Comparison of ENCODE assay signal across 10 cellular contexts in genomic region chr1:41493117-41493536, GRCh38. TPM values are rescaled to one million over a fixed set of nuclear protein-coding genes. Genes with fewer than 3 reads are reported as not detected.
A peak's percentile ranks its signal among the peaks of the same experiment; 100 is the strongest.
DNase-seq lines count a peak whose midpoint lies in the region; ATAC-seq and TF ChIP-seq lines count a peak whose summit lies in the region.
"Had no signal": no experiment of that assay in that cellular context is flagged by ENCODE, and none has a peak within 500 bp of the region (broad histone marks: within the 10 kb centered on the region; RNA-seq: fewer than 3 reads in every experiment).

No MANE protein-coding gene starts in this region.

- H3K4me1 ChIP-seq in mesenchymal stem cell (ENCODE audit: control insufficient read depth, insufficient read depth, low read depth, low read length) (peaks cover 45% of the 10 kb centered on the region), testis (peaks cover 22% of the 10 kb centered on the region)

- 4% methylated on average over 5 of the region's 5 CpGs for WGBS in mesenchymal stem cell
- WGBS in testis, 2 donors: 81 to 88% methylated on average over 5 of the region's 5 CpGs

- TF ChIP-seq POLR2A in testis (IDR thresholded peaks at IDR 0.05): no peak

- H3K14ac ChIP-seq in mesenchymal stem cell (ENCODE audit: low read length in 2 of 2): no peak overlapping the region

- H3K9ac ChIP-seq in mesenchymal stem cell (ENCODE audit: low read length): no peak overlapping the region

- no peak overlapping the region for H4K8ac ChIP-seq in mesenchymal stem cell (ENCODE audit: low read length)

- H3K4me3 ChIP-seq in astrocyte of the spinal cord (ENCODE audit: low read depth, low read length) (no peak overlapping the region), mesenchymal stem cell (ENCODE audit: insufficient read depth in 1 of 2, low read depth in 1 of 2, low read length in 2 of 2) (no peak overlapping the region), testis (no peak overlapping the region)

- H3K9me3 ChIP-seq in mesenchymal stem cell (ENCODE audit: control insufficient read depth, low read length): no peaks in the 10 kb centered on the region
- no peaks in the 10 kb centered on the region for H3K9me3 ChIP-seq in testis

- H3K4ac ChIP-seq in mesenchymal stem cell (ENCODE audit: low read depth in 1 of 2, low read length in 2 of 2): peak overlapping the region in 1 of 2 experiments; percentile 19

- peaks cover 0 to 10% of the 10 kb centered on the region in 2 experiments for H3K27me3 ChIP-seq in mesenchymal stem cell (ENCODE audit: control insufficient read depth in 1 of 2, insufficient read depth in 1 of 2, low read length in 2 of 2)
- H3K27me3 ChIP-seq in testis: no peaks in the 10 kb centered on the region

- no peak overlapping the region for H2BK5ac ChIP-seq in mesenchymal stem cell (ENCODE audit: low read depth, low read length, poor library complexity, severe bottlenecking)

- no peak overlapping the region for H2BK15ac ChIP-seq in mesenchymal stem cell (ENCODE audit: low read depth, poor library complexity, severe bottlenecking)

- no peaks in the 10 kb centered on the region for H3K36me3 ChIP-seq in mesenchymal stem cell (ENCODE audit: control insufficient read depth in 1 of 2, insufficient read depth in 2 of 2, low read depth in 1 of 2, low read length in 2 of 2)
- no peaks in the 10 kb centered on the region for H3K36me3 ChIP-seq in testis (ENCODE audit: low read depth, missing control alignments)

- H3K23ac ChIP-seq in mesenchymal stem cell (ENCODE audit: low read length in 2 of 2): no peak overlapping the region

- H2BK12ac ChIP-seq in mesenchymal stem cell (ENCODE audit: low read length in 2 of 2): peak overlapping the region in 1 of 2 experiments; percentile 27

- H3K27ac ChIP-seq in mesenchymal stem cell (ENCODE audit: low read length, poor library complexity, severe bottlenecking) (no peak overlapping the region), testis (no peak overlapping the region)

- ATAC-seq in HG03354 (IDR thresholded peaks at IDR 0.05; ENCODE audit: poor library complexity, severe bottlenecking, unreplicated experiment) (no peak), GM19023 (IDR thresholded peaks at IDR 0.05; ENCODE audit: unreplicated experiment) (no peak)

- no peak overlapping the region for H2BK120ac ChIP-seq in mesenchymal stem cell (ENCODE audit: low read depth, low read length)

- peak overlapping the region in 1 of 2 experiments; percentile 54 for H3K18ac ChIP-seq in mesenchymal stem cell (ENCODE audit: low read depth in 1 of 2, low read length in 2 of 2)

- in situ Hi-C loops in astrocyte of the spinal cord (cut with HindIII; ENCODE audit: low sequenced_read_pairs): no loop called here

- H2AFZ ChIP-seq in mesenchymal stem cell (ENCODE audit: low read depth, low read length): no peak overlapping the region

- H3K79me1 ChIP-seq in mesenchymal stem cell (replicated peaks; ENCODE audit: low read length, poor library complexity, severe bottlenecking): no peaks in the 10 kb centered on the region

- H3K4me2 ChIP-seq in mesenchymal stem cell (ENCODE audit: low read length, poor library complexity, severe bottlenecking): no peak overlapping the region

- peak overlapping the region; percentile 85 for H2AK5ac ChIP-seq in mesenchymal stem cell (ENCODE audit: low read length, severe bottlenecking)

- DNase-seq in Daoy (ENCODE audit: low read depth) (peak; percentile 98), HT-29 (ENCODE audit: low spot score) (peak; percentile 33), astrocyte of the spinal cord (ENCODE audit: low read depth, low spot score) (peak; percentile 91), mesenchymal stem cell (peak; percentile 96), testis (no peak), SIG-M5 treated with dmso at 0.1 percent for 504 hours (lab: John Stamatoyannopoulos, UW; ENCODE audit: unreplicated experiment) (no peak)
- DNase-seq: naive B cell, NCI-H187 treated with DMSO at 0.1 percent for 48 hours had no signal

- intact Hi-C loops in testis (cut with DNase I; ENCODE audit: low total_unique reads): no loop called here

- peak overlapping the region; percentile 16 for H4K91ac ChIP-seq in mesenchymal stem cell (ENCODE audit: low read length)

- TF ChIP-seq CTCF in astrocyte of the spinal cord (IDR thresholded peaks at IDR 0.05; ENCODE audit: low read depth, low read length): no peak
- no peak for TF ChIP-seq CTCF in testis (IDR thresholded peaks at IDR 0.05)

RNA-seq across cellular contexts. Expression of gene EDN2, which starts 8.6 kb away (rescaled TPM):
- 0.40 TPM in 1 of 2 replicates, not detected in the other for total RNA-seq in Daoy (2014; rRNA removed; shearing (Covaris generic))
- 0.37 and 0.46 TPM in 2 replicates for total RNA-seq in HT-29 (2014; rRNA removed; shearing (Covaris generic))
- polyA plus RNA-seq in mesenchymal stem cell (2013, experiment 1 of 2): 0.15 TPM
- 0.15 TPM for polyA plus RNA-seq in mesenchymal stem cell (2013, experiment 2 of 2)
- not detected for total RNA-seq in testis
- polyA plus RNA-seq in testis (ENCODE audit: insufficient read depth, low read depth, low replicate concordance): not detected

Comparison
In these comparisons a context has a peak if more than half of its experiments do, and no peak if none do; other contexts are left out.
1. DNase-seq: peak in Daoy (single experiment), HT-29 (single experiment), astrocyte of the spinal cord (single experiment) and mesenchymal stem cell (single experiment); none in testis (single experiment) and SIG-M5 treated with dmso at 0.1 percent for 504 hours (single experiment).